In genomic region chr13:35690546-35690945, GRCh38 we compare ENCODE assay signal across 16 cellular contexts.
DNase-seq lines count a peak whose midpoint lies in the region; ATAC-seq, FAIRE-seq and TF ChIP-seq lines count a peak whose summit lies in the region.
"Had no signal": no experiment of that assay in that cellular context is flagged by ENCODE, and none has a peak within 500 bp of the region (broad histone marks: within the 10 kb centered on the region; RNA-seq: fewer than 3 reads in every experiment).

No MANE protein-coding gene starts in this region.

- in situ Hi-C loops in IMR-90 (cut with MboI; ENCODE audit: low sequenced_read_pairs) = no loop called here
- in situ Hi-C loops in gastrocnemius medialis (cut with MboI; ENCODE audit: low sequenced_read_pairs in 4 of 4) = no loop called here

- intact Hi-C loops in IMR-90 (cut with micrococcal nuclease) = no loop called here
- intact Hi-C loops in Right ventricle myocardium superior (cut with DNase I) = no loop called here
- intact Hi-C loops in gastrocnemius medialis (cut with DNase I; ENCODE audit: low total_unique reads) = no loop called here

- H3K27me3 ChIP-seq in IMR-90 (ENCODE audit: control insufficient read depth, insufficient read depth, low read length) = no peaks in the 10 kb centered on the region
- H3K27me3 ChIP-seq in bronchial epithelial cell (ENCODE audit: control insufficient read depth, insufficient read depth, low read length) = no peaks in the 10 kb centered on the region
- no peaks in the 10 kb centered on the region for H3K27me3 ChIP-seq in gastrocnemius medialis
- H3K27me3 ChIP-seq: hepatocyte had no signal

- no peak overlapping the region for H3K4ac ChIP-seq in IMR-90 (ENCODE audit: low read depth, low read length)

- 0 out of 4 replicates have a peak overlapping the region, but pooled peaks of 1 of the 2 experiments have one; percentile 47 for H4K8ac ChIP-seq in IMR-90 (ENCODE audit: low read depth in 2 of 2, low read length in 2 of 2)

- H3K9me1 ChIP-seq in IMR-90 (ENCODE audit: insufficient read depth, low read length) = no peaks in the 10 kb centered on the region

- H2BK20ac ChIP-seq in IMR-90 (ENCODE audit: low read depth, low read length) = peak overlapping the region; percentile 48; the same call in 1 of the 2 replicates

- no peak overlapping the region for H2BK5ac ChIP-seq in IMR-90 (ENCODE audit: low read depth, low read length, poor library complexity, severe bottlenecking)

- POLR2A ChIA-PET in IMR-90 (lab: Charles Lee; ENCODE audit: unreplicated experiment) = no interaction called here

- no peak overlapping the region for H3K14ac ChIP-seq in IMR-90 (replicated peaks; ENCODE audit: low read depth, low read length)

- H3K23ac ChIP-seq in IMR-90 (ENCODE audit: low read depth, low read length) = no peak overlapping the region

- H3K27ac ChIP-seq in IMR-90 (ENCODE audit: insufficient read depth, low read length) (no peak overlapping the region; the same call in 1 of the 2 replicates), gastrocnemius medialis (peak overlapping the region in 3 of 4 donors; percentile 0 to 46 (median 19))
- H3K27ac ChIP-seq: hepatocyte, SK-N-MC had no signal

- no peak for TF ChIP-seq RAD21 in IMR-90 (IDR thresholded peaks at IDR 0.05; ENCODE audit: low read length)

- no peak for FAIRE-seq in bronchial epithelial cell (lab: Jason Lieb, UNC)

- no peak for TF ChIP-seq POLR2A in IMR-90 (IDR thresholded peaks at IDR 0.05; ENCODE audit: low read depth, low read length)
- TF ChIP-seq POLR2A in gastrocnemius medialis (IDR thresholded peaks at IDR 0.05) = no peak

- H3K56ac ChIP-seq in IMR-90 (ENCODE audit: extremely low read depth, insufficient read depth, low read length) = no peak overlapping the region

- H3K4me2 ChIP-seq in IMR-90 (ENCODE audit: low read depth, low read length) = peak overlapping the region; percentile 15; the same call in 1 of the 2 replicates
- H3K4me2 ChIP-seq: hepatocyte had no signal

- no TSS peak for BruUV-seq in IMR-90 (replicated peaks; lab: Mats Ljungman, UMichigan)

- H3K79me1 ChIP-seq in IMR-90 (ENCODE audit: low read depth in 1 of 2, low read length in 2 of 2) = no peaks in the 10 kb centered on the region

- H4K91ac ChIP-seq in IMR-90 (ENCODE audit: insufficient read depth, low read depth, low read length) = 0 out of 2 replicates have a peak overlapping the region, but pooled peaks have one; percentile 23

- no CpG with 5 or more reads among the region's 4 CpGs for WGBS in IMR-90 (ENCODE audit: extremely low coverage in 2 of 2, insufficient read length in 1 of 2), 2 experiments

- H2AK9ac ChIP-seq in IMR-90 (replicated peaks; ENCODE audit: low read depth, low read length, poor library complexity) = no peak overlapping the region

- peak overlapping the region; percentile 31 for H3K18ac ChIP-seq in IMR-90 (ENCODE audit: low read depth, low read length)

- H4K5ac ChIP-seq in IMR-90 (ENCODE audit: low read depth, low read length) = no peak overlapping the region; the same call in 1 of the 2 replicates

- no peaks in the 10 kb centered on the region for H4K20me1 ChIP-seq in IMR-90 (ENCODE audit: insufficient read depth, low read length)

- peak; percentile 63 for ATAC-seq in IMR-90 (ENCODE audit: low read depth)
- ATAC-seq in Right ventricle myocardium superior (ENCODE audit: poor library complexity) = peak; percentile 81
- peak; percentile 49 to 61 for ATAC-seq in gastrocnemius medialis
- ATAC-seq in HG02973 (IDR thresholded peaks at IDR 0.05; ENCODE audit: unreplicated experiment) = no peak

- H2AK5ac ChIP-seq in IMR-90 (ENCODE audit: low read depth, low read length) = no peak overlapping the region

- no peak for TF ChIP-seq CTCF in IMR-90 (conservative IDR thresholded peaks at IDR 0.05; ENCODE audit: low read depth, low read length)
- TF ChIP-seq CTCF in bronchial epithelial cell (IDR thresholded peaks at IDR 0.05; ENCODE audit: insufficient read depth, low read length, severe bottlenecking) = no peak
- TF ChIP-seq CTCF in gastrocnemius medialis (IDR thresholded peaks at IDR 0.05 in 4 of 5, conservative IDR thresholded peaks at IDR 0.05 in 1 of 5) = no peak

- H3K36me3 ChIP-seq in IMR-90 (ENCODE audit: control insufficient read depth, insufficient read depth, low read length) = no peaks in the 10 kb centered on the region
- no peaks in the 10 kb centered on the region for H3K36me3 ChIP-seq in bronchial epithelial cell (ENCODE audit: control insufficient read depth, insufficient read depth, low read length)
- no peaks in the 10 kb centered on the region for H3K36me3 ChIP-seq in gastrocnemius medialis

- dilution Hi-C loops in IMR-90 (cut with HindIII; ENCODE audit: low sequenced_read_pairs, unreplicated experiment) = no loop called here

- peak overlapping the region; percentile 3; the same call in 1 of the 2 replicates for H2BK120ac ChIP-seq in IMR-90 (ENCODE audit: low read depth, low read length)

- H3K9me3 ChIP-seq in IMR-90 (ENCODE audit: control insufficient read depth, insufficient read depth, low read length) = no peaks in the 10 kb centered on the region
- no peaks in the 10 kb centered on the region for H3K9me3 ChIP-seq in gastrocnemius medialis

- DNase-seq in IMR-90 (peak; percentile 41), bronchial epithelial cell (ENCODE audit: low read depth) (peak; percentile 89), Right ventricle myocardium superior (no peak), gastrocnemius medialis (peak in 1 of 2 donors; percentile 23), HK-2 (ENCODE audit: unreplicated experiment) (no peak)
- no peak for DNase-seq in stimulated activated CD4-positive, alpha-beta T cell treated with anti-CD3 and anti-CD28 coated beads, Interleukin-4, amount 100 ng/mL, for 4 hours
- DNase-seq: activated CD4-positive, alpha-beta memory T cell treated with anti-CD3 and anti-CD28 coated beads, Interleukin-2, amount 10 ng/mL, durations not matched to agents 7 days and 5 days; HCEC 1CT; kidney glomerular epithelial cell; MM.1S; NCI-H187 treated with DMSO at 0.1 percent for 48 hours; NCI-H524; stimulated activated CD4-positive, alpha-beta T cell treated with anti-CD3 and anti-CD28 coated beads, Interleukin-4, amount 100 ng/mL, for 24 hours had no signal

- no peak overlapping the region for H3K9ac ChIP-seq in IMR-90 (ENCODE audit: low read depth, low read length)

- H2AFZ ChIP-seq in IMR-90 (replicated peaks; ENCODE audit: low read length, poor library complexity) = peak overlapping the region; percentile 84
- H2AFZ ChIP-seq: hepatocyte had no signal

- 0 out of 3 replicates have a peak overlapping the region, but pooled peaks have one; percentile 38 for H2BK15ac ChIP-seq in IMR-90 (ENCODE audit: low read depth, low read length)

- peaks cover 11% of the 10 kb centered on the region for H3K4me1 ChIP-seq in IMR-90 (ENCODE audit: control insufficient read depth, insufficient read depth, low read length)
- H3K4me1 ChIP-seq in gastrocnemius medialis = peaks cover 0 to 3% of the 10 kb centered on the region in 2 donors

- CTCF ChIA-PET in IMR-90 (lab: Yijun Ruan, JAX) = no interaction called here

- H3K4me3 ChIP-seq in IMR-90 (ENCODE audit: insufficient read depth, low read depth, low read length) (no peak overlapping the region), bronchial epithelial cell (ENCODE audit: low read depth, low read length) (no peak overlapping the region), gastrocnemius medialis (no peak overlapping the region)
- H3K4me3 ChIP-seq: hepatocyte, SK-N-MC had no signal

TF ChIP-seq in IMR-90, 13 proteins besides CTCF, POLR2A, EP300 and RAD21:
- TF ChIP-seq MAFK (IDR thresholded peaks at IDR 0.05; ENCODE audit: low read depth, low read length) = no peak

Comparison
In these comparisons a context has a peak if more than half of its experiments do, and no peak if none do; other contexts are left out.
1. DNase-seq: peak in IMR-90 (single experiment) and bronchial epithelial cell (single experiment); none in Right ventricle myocardium superior (single experiment), HK-2 (single experiment) and stimulated activated CD4-positive, alpha-beta T cell treated with anti-CD3 and anti-CD28 coated beads, Interleukin-4, amount 100 ng/mL, for 4 hours (0 of 2).